Comparison of ENCODE assay signal across 1 cellular context in the genomic region with DNA sequence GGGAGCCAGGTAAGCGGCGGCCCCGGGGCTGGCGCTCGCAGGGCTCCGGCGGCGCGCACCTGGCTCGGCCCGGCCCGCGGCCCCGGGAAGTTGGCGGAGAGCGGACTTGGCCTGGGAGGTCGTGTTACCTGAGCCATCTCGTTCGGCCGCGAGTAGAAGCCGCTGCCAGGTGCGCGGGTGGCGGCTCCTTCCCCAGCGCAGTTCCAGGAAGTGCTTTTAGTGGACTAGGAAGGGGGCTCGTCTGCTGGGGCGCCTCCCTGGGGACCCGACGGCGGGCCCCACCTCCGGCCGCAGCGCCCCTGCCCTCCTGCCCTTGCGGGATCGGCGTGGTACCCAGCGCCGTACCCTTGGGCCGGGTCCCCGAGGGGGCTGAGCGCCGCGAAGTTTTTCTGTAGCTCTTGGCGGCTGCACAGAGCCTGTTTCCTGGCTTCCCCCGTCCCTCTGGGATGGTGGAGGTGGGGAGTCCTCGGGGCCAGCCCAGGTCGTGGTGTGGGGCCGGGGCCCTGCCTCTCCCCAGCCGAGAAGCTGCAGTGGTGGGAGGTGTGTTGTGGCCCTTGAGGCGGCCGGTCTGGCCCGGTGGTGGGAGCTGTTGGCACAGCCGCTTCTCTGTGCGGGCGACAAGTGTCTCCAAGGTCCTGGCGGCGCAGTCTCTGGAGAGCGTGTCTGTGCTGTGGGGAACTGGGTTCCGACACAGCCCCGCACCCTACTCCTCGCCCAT.
TF ChIP-seq lines count a peak whose summit lies in the region.

No MANE protein-coding gene starts in this region.

TF ChIP-seq in GM12878, 131 proteins besides CTCF, POLR2A, EP300 and RAD21 (continued from another document and continues in another):
- TF ChIP-seq ASH2L (IDR thresholded peaks at IDR 0.05; ENCODE audit: borderline replicate concordance, low read depth) (no peak), KDM1A (IDR thresholded peaks at IDR 0.05; ENCODE audit: borderline replicate concordance) (no peak), TARDBP (IDR thresholded peaks at IDR 0.05; ENCODE audit: borderline replicate concordance) (no peak), ZNF384 (IDR thresholded peaks at IDR 0.05; ENCODE audit: borderline replicate concordance, low read depth, low read length) (no peak), JUNB (IDR thresholded peaks at IDR 0.05) (no peak), ZNF207 (IDR thresholded peaks at IDR 0.05; ENCODE audit: borderline replicate concordance) (no peak), KAT2A (conservative IDR thresholded peaks at IDR 0.05; ENCODE audit: control insufficient read depth, low read depth, low read length) (no peak), SMAD1 (IDR thresholded peaks at IDR 0.05; ENCODE audit: low read depth, partially characterized antibody) (no peak), DPF2 (IDR thresholded peaks at IDR 0.05) (0 out of 2 replicates have a peak, but pooled peaks have one; percentile 32), BRCA1 (IDR thresholded peaks at IDR 0.05; ENCODE audit: low read depth, low read length) (no peak), STAT1 (conservative IDR thresholded peaks at IDR 0.05) (no peak), EED (IDR thresholded peaks at IDR 0.05; ENCODE audit: low read depth) (no peak), SUZ12 (IDR thresholded peaks at IDR 0.05; ENCODE audit: unreplicated experiment) (no peak), SRF (IDR thresholded peaks at IDR 0.05; ENCODE audit: low read depth in 2 of 2, low read length in 2 of 2) (no peak), ZNF217 (IDR thresholded peaks at IDR 0.05) (peak; percentile 56; the same call in 1 of the 2 replicates), ZNF274 (IDR thresholded peaks at IDR 0.05; ENCODE audit: insufficient read depth, insufficient read length) (no peak), CBFB (IDR thresholded peaks at IDR 0.05; ENCODE audit: low read depth) (no peak), NBN (IDR thresholded peaks at IDR 0.05) (no peak), ZNF622 (IDR thresholded peaks at IDR 0.05) (no peak), MEF2B (IDR thresholded peaks at IDR 0.05; ENCODE audit: partially characterized antibody, poor library complexity, severe bottlenecking) (peak; percentile 68), TCF3 (IDR thresholded peaks at IDR 0.05; ENCODE audit: borderline replicate concordance, insufficient read depth, low read depth, low read length) (no peak), HDAC6 (IDR thresholded peaks at IDR 0.05; ENCODE audit: unreplicated experiment) (no peak), STAT3 (IDR thresholded peaks at IDR 0.05; ENCODE audit: low read depth, low read length) (no peak), LARP7 (IDR thresholded peaks at IDR 0.05) (peak; percentile 77; the same call in 1 of the 2 replicates), PAX8 (IDR thresholded peaks at IDR 0.05) (no peak), RB1 (IDR thresholded peaks at IDR 0.05; ENCODE audit: borderline replicate concordance) (0 out of 2 replicates have a peak, but pooled peaks have one; percentile 22), CHD2 (IDR thresholded peaks at IDR 0.05; ENCODE audit: borderline replicate concordance, low read depth, low read length) (no peak), BMI1 (IDR thresholded peaks at IDR 0.05; ENCODE audit: borderline replicate concordance) (no peak), SREBF1 (IDR thresholded peaks at IDR 0.05; ENCODE audit: low read length) (no peak), JUND (IDR thresholded peaks at IDR 0.05; ENCODE audit: low read depth, low read length) (no peak), SMC3 (IDR thresholded peaks at IDR 0.05; ENCODE audit: borderline replicate concordance, low read length) (no peak), TCF12 (IDR thresholded peaks at IDR 0.05; ENCODE audit: low read depth, low read length) (no peak), ZZZ3 (IDR thresholded peaks at IDR 0.05; ENCODE audit: control insufficient read depth, insufficient read length, low read depth) (no peak), NR2C1 (IDR thresholded peaks at IDR 0.05) (0 out of 2 replicates have a peak, but pooled peaks have one; percentile 13), SREBF2 (IDR thresholded peaks at IDR 0.05; ENCODE audit: low read length) (no peak)
- TF ChIP-seq, protein P1, sequence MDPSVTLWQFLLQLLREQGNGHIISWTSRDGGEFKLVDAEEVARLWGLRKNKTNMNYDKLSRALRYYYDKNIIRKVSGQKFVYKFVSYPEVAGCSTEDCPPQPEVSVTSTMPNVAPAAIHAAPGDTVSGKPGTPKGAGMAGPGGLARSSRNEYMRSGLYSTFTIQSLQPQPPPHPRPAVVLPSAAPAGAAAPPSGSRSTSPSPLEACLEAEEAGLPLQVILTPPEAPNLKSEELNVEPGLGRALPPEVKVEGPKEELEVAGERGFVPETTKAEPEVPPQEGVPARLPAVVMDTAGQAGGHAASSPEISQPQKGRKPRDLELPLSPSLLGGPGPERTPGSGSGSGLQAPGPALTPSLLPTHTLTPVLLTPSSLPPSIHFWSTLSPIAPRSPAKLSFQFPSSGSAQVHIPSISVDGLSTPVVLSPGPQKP (IDR thresholded peaks at IDR 0.05; ENCODE audit: low read depth, low read length), result no peak
- TF ChIP-seq, protein P2, sequence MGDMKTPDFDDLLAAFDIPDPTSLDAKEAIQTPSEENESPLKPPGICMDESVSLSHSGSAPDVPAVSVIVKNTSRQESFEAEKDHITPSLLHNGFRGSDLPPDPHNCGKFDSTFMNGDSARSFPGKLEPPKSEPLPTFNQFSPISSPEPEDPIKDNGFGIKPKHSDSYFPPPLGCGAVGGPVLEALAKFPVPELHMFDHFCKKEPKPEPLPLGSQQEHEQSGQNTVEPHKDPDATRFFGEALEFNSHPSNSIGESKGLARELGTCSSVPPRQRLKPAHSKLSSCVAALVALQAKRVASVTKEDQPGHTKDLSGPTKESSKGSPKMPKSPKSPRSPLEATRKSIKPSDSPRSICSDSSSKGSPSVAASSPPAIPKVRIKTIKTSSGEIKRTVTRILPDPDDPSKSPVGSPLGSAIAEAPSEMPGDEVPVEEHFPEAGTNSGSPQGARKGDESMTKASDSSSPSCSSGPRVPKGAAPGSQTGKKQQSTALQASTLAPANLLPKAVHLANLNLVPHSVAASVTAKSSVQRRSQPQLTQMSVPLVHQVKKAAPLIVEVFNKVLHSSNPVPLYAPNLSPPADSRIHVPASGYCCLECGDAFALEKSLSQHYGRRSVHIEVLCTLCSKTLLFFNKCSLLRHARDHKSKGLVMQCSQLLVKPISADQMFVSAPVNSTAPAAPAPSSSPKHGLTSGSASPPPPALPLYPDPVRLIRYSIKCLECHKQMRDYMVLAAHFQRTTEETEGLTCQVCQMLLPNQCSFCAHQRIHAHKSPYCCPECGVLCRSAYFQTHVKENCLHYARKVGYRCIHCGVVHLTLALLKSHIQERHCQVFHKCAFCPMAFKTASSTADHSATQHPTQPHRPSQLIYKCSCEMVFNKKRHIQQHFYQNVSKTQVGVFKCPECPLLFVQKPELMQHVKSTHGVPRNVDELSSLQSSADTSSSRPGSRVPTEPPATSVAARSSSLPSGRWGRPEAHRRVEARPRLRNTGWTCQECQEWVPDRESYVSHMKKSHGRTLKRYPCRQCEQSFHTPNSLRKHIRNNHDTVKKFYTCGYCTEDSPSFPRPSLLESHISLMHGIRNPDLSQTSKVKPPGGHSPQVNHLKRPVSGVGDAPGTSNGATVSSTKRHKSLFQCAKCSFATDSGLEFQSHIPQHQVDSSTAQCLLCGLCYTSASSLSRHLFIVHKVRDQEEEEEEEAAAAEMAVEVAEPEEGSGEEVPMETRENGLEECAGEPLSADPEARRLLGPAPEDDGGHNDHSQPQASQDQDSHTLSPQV (IDR thresholded peaks at IDR 0.05), result no peak
- TF ChIP-seq, protein P3, sequence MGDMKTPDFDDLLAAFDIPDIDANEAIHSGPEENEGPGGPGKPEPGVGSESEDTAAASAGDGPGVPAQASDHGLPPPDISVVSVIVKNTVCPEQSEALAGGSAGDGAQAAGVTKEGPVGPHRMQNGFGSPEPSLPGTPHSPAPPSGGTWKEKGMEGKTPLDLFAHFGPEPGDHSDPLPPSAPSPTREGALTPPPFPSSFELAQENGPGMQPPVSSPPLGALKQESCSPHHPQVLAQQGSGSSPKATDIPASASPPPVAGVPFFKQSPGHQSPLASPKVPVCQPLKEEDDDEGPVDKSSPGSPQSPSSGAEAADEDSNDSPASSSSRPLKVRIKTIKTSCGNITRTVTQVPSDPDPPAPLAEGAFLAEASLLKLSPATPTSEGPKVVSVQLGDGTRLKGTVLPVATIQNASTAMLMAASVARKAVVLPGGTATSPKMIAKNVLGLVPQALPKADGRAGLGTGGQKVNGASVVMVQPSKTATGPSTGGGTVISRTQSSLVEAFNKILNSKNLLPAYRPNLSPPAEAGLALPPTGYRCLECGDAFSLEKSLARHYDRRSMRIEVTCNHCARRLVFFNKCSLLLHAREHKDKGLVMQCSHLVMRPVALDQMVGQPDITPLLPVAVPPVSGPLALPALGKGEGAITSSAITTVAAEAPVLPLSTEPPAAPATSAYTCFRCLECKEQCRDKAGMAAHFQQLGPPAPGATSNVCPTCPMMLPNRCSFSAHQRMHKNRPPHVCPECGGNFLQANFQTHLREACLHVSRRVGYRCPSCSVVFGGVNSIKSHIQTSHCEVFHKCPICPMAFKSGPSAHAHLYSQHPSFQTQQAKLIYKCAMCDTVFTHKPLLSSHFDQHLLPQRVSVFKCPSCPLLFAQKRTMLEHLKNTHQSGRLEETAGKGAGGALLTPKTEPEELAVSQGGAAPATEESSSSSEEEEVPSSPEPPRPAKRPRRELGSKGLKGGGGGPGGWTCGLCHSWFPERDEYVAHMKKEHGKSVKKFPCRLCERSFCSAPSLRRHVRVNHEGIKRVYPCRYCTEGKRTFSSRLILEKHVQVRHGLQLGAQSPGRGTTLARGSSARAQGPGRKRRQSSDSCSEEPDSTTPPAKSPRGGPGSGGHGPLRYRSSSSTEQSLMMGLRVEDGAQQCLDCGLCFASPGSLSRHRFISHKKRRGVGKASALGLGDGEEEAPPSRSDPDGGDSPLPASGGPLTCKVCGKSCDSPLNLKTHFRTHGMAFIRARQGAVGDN (IDR thresholded peaks at IDR 0.05), result 0 out of 2 replicates have a peak, but pooled peaks have one; percentile 34
- TF ChIP-seq, protein P4, sequence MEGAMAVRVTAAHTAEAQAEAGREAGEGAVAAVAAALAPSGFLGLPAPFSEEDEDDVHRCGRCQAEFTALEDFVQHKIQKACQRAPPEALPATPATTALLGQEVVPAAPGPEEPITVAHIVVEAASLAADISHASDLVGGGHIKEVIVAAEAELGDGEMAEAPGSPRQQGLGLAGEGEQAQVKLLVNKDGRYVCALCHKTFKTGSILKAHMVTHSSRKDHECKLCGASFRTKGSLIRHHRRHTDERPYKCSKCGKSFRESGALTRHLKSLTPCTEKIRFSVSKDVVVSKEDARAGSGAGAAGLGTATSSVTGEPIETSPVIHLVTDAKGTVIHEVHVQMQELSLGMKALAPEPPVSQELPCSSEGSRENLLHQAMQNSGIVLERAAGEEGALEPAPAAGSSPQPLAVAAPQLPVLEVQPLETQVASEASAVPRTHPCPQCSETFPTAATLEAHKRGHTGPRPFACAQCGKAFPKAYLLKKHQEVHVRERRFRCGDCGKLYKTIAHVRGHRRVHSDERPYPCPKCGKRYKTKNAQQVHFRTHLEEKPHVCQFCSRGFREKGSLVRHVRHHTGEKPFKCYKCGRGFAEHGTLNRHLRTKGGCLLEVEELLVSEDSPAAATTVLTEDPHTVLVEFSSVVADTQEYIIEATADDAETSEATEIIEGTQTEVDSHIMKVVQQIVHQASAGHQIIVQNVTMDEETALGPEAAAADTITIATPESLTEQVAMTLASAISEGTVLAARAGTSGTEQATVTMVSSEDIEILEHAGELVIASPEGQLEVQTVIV (IDR thresholded peaks at IDR 0.05; ENCODE audit: borderline replicate concordance, partially characterized antibody), result no peak
- TF ChIP-seq, protein P5, sequence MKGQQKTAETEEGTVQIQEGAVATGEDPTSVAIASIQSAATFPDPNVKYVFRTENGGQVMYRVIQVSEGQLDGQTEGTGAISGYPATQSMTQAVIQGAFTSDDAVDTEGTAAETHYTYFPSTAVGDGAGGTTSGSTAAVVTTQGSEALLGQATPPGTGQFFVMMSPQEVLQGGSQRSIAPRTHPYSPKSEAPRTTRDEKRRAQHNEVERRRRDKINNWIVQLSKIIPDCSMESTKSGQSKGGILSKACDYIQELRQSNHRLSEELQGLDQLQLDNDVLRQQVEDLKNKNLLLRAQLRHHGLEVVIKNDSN (IDR thresholded peaks at IDR 0.05; ENCODE audit: borderline replicate concordance, extremely low read length, insufficient read depth, low read depth, low read length), result no peak
- TF ChIP-seq, protein P6, sequence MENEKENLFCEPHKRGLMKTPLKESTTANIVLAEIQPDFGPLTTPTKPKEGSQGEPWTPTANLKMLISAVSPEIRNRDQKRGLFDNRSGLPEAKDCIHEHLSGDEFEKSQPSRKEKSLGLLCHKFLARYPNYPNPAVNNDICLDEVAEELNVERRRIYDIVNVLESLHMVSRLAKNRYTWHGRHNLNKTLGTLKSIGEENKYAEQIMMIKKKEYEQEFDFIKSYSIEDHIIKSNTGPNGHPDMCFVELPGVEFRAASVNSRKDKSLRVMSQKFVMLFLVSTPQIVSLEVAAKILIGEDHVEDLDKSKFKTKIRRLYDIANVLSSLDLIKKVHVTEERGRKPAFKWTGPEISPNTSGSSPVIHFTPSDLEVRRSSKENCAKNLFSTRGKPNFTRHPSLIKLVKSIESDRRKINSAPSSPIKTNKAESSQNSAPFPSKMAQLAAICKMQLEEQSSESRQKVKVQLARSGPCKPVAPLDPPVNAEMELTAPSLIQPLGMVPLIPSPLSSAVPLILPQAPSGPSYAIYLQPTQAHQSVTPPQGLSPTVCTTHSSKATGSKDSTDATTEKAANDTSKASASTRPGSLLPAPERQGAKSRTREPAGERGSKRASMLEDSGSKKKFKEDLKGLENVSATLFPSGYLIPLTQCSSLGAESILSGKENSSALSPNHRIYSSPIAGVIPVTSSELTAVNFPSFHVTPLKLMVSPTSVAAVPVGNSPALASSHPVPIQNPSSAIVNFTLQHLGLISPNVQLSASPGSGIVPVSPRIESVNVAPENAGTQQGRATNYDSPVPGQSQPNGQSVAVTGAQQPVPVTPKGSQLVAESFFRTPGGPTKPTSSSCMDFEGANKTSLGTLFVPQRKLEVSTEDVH (IDR thresholded peaks at IDR 0.05; ENCODE audit: low read depth, partially characterized antibody), result no peak
- TF ChIP-seq, protein P7, sequence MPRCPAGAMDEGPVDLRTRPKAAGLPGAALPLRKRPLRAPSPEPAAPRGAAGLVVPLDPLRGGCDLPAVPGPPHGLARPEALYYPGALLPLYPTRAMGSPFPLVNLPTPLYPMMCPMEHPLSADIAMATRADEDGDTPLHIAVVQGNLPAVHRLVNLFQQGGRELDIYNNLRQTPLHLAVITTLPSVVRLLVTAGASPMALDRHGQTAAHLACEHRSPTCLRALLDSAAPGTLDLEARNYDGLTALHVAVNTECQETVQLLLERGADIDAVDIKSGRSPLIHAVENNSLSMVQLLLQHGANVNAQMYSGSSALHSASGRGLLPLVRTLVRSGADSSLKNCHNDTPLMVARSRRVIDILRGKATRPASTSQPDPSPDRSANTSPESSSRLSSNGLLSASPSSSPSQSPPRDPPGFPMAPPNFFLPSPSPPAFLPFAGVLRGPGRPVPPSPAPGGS (IDR thresholded peaks at IDR 0.05; ENCODE audit: borderline replicate concordance, insufficient read depth, low read depth, low read length, poor library complexity, severe bottlenecking), result no peak
- TF ChIP-seq, protein P8, sequence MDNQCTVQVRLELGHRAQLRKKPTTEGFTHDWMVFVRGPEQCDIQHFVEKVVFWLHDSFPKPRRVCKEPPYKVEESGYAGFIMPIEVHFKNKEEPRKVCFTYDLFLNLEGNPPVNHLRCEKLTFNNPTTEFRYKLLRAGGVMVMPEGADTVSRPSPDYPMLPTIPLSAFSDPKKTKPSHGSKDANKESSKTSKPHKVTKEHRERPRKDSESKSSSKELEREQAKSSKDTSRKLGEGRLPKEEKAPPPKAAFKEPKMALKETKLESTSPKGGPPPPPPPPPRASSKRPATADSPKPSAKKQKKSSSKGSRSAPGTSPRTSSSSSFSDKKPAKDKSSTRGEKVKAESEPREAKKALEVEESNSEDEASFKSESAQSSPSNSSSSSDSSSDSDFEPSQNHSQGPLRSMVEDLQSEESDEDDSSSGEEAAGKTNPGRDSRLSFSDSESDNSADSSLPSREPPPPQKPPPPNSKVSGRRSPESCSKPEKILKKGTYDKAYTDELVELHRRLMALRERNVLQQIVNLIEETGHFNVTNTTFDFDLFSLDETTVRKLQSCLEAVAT (IDR thresholded peaks at IDR 0.05), result no peak
